ENCODE assay signal across 1 cellular context in genomic region chr4:169658970-169659735, GRCh38.
TF ChIP-seq lines count a peak whose summit lies in the region.

No MANE protein-coding gene starts in this region.

TF ChIP-seq in HCT116, 20 proteins besides CTCF, POLR2A, EP300 and RAD21 (continued from another document):
- no peak for TF ChIP-seq POLR2AphosphoS5 (IDR thresholded peaks at IDR 0.05; ENCODE audit: low read depth, low read length)
- TF ChIP-seq EZH2phosphoT487 (IDR thresholded peaks at IDR 0.05; ENCODE audit: borderline replicate concordance): no peak
- no peak for TF ChIP-seq SP1 (IDR thresholded peaks at IDR 0.05; ENCODE audit: low read depth)
TF ChIP-seq in HCT116: peak in this region for 0.
